ENCODE assay signal across 8 cellular contexts in genomic region chr9:137201205-137201868, GRCh38. TPM values are rescaled to one million over a fixed set of nuclear protein-coding genes. Genes with fewer than 3 reads are reported as not detected.
DNase-seq lines count a peak whose midpoint lies in the region; ATAC-seq, FAIRE-seq and TF ChIP-seq lines count a peak whose summit lies in the region.

No MANE protein-coding gene starts in this region.

- H3K9ac ChIP-seq in ES-I3 (ENCODE audit: low read depth, low read length), result peak overlapping the region; percentile 69

- TF ChIP-seq CTCF in Peyer's patch (IDR thresholded peaks at IDR 0.05) (no peak), psoas muscle (IDR thresholded peaks at IDR 0.05) (no peak)

- H3K4me1 ChIP-seq in ES-I3 (ENCODE audit: insufficient read depth, low read length) (peaks cover 6% of the 10 kb centered on the region), Peyer's patch (peaks cover 4 to 69% (median 29%) of the 10 kb centered on the region in 4 donors), esophagus (ENCODE audit: control insufficient read depth in 2 of 2, insufficient read depth in 2 of 2, low read length in 1 of 2) (peaks cover 28 to 46% of the 10 kb centered on the region in 2 donors), psoas muscle (peaks cover 66% of the 10 kb centered on the region)

- WGBS in esophagus, 2 donors, result 14% methylated on average over 23 of the region's 23 CpGs
- 15 to 16% (median 16%) methylated on average over 23 of the region's 23 CpGs for WGBS in psoas muscle, 3 donors

- no peaks in the 10 kb centered on the region for H3K9me3 ChIP-seq in ES-I3 (ENCODE audit: control insufficient read depth, insufficient read depth, low read length)
- H3K9me3 ChIP-seq in Peyer's patch, result no peaks in the 10 kb centered on the region
- no peaks in the 10 kb centered on the region for H3K9me3 ChIP-seq in esophagus (ENCODE audit: control insufficient read depth in 2 of 2, insufficient read depth in 1 of 2, low read depth in 1 of 2, low read length in 1 of 2)
- no peaks in the 10 kb centered on the region for H3K9me3 ChIP-seq in psoas muscle

- ATAC-seq in psoas muscle, result no peak

- H3K36me3 ChIP-seq in ES-I3 (ENCODE audit: insufficient read depth, low read length), result no peaks in the 10 kb centered on the region
- H3K36me3 ChIP-seq in Peyer's patch, result no peaks in the 10 kb centered on the region
- H3K36me3 ChIP-seq in esophagus (ENCODE audit: control insufficient read depth in 2 of 2, insufficient read depth in 2 of 2, low read length in 1 of 2), result no peaks in the 10 kb centered on the region
- no peaks in the 10 kb centered on the region for H3K36me3 ChIP-seq in psoas muscle (ENCODE audit: insufficient read depth in 1 of 2, low read depth in 1 of 2)

- peak overlapping the region; percentile 61 to 98 (median 88) for H3K27ac ChIP-seq in Peyer's patch
- peak overlapping the region; percentile 83 to 88 for H3K27ac ChIP-seq in esophagus (ENCODE audit: low read depth in 2 of 2, low read length in 1 of 2)
- H3K27ac ChIP-seq in psoas muscle, result peak overlapping the region; percentile 86

- no peak for FAIRE-seq in GM12892 (lab: Jason Lieb, UNC)

- H3K4me3 ChIP-seq in Peyer's patch (peak overlapping the region; percentile 41 to 96 (median 83)), esophagus (ENCODE audit: low read depth in 1 of 2, low read length in 2 of 2) (peak overlapping the region; percentile 75 to 79), psoas muscle (peak overlapping the region; percentile 90)

- H3K27me3 ChIP-seq in Peyer's patch (no peaks in the 10 kb centered on the region), esophagus (ENCODE audit: control insufficient read depth in 1 of 2, insufficient read depth in 2 of 2, low read length in 2 of 2) (no peaks in the 10 kb centered on the region), psoas muscle (ENCODE audit: insufficient read depth in 3 of 3, low read length in 2 of 3) (no peaks in the 10 kb centered on the region)

- intact Hi-C loops in psoas muscle (cut with DNase I), result no loop called here

- no peak for DNase-seq in Peyer's patch
- no peak for DNase-seq in psoas muscle
- DNase-seq in medulla oblongata (ENCODE audit: extremely low spot score), result no peak
- DNase-seq in NCI-H1092 treated with DMSO at 0.1 percent for 48 hours (lab: John Stamatoyannopoulos, UW), result no peak
- DNase-seq in occipital lobe (lab: John Stamatoyannopoulos, UW), result no peak
- no peak for DNase-seq in GM12892 (ENCODE audit: insufficient read length)

- TF ChIP-seq POLR2A in Peyer's patch (IDR thresholded peaks at IDR 0.05) (peak in 1 of 2 donors; percentile 34), GM12892 (IDR thresholded peaks at IDR 0.05; ENCODE audit: low read depth, low read length) (no peak)

RNA-seq across cellular contexts. Expression of gene TPRN, which starts 0.8 kb away (rescaled TPM):
- total RNA-seq in Peyer's patch (100 to 1,000 TPM in 3 of 4 donors, 10 to 100 TPM in 1; 28.1 to 167 (median 130) TPM), psoas muscle (10 to 100 TPM in 2 of 4 donors, 1 to 10 TPM in 2; 8.0 to 11.3 (median 9.8) TPM), occipital lobe (4.7 TPM)
- polyA plus RNA-seq in esophagus (10 to 100 TPM; 12.8 to 19.9 TPM), psoas muscle (10 to 100 TPM in 1 of 3 donors, 1 to 10 TPM in 2; 3.6 to 11.1 (median 6.7) TPM)
- 4.1 TPM for polyA plus RNA-seq in GM12892 (2012; ENCODE audit: missing spikeins)

RNA-seq across cellular contexts. Expression of gene TMEM203, which starts 4.1 kb away (rescaled TPM):
- 10 to 100 TPM; 11.6 to 33.5 (median 27.6) TPM for total RNA-seq in Peyer's patch
- 10 to 100 TPM; 21.6 to 27.5 TPM for polyA plus RNA-seq in esophagus
- 10 to 100 TPM; 31.2 to 40.1 (median 36.0) TPM for total RNA-seq in psoas muscle
- polyA plus RNA-seq in psoas muscle, result 10 to 100 TPM; 30.6 to 71.6 (median 47.7) TPM
- 42.9 TPM for total RNA-seq in occipital lobe
- polyA plus RNA-seq in GM12892 (2012; ENCODE audit: missing spikeins), result 27.7 TPM

RNA-seq across cellular contexts. Expression of gene NDOR1, which starts 4.2 kb away (rescaled TPM):
- total RNA-seq in Peyer's patch, result 10 to 100 TPM; 16.3 to 39.2 (median 25.1) TPM
- 10 to 100 TPM in 1 of 2 donors, 1 to 10 TPM in 1; 5.7 to 12.2 TPM for polyA plus RNA-seq in esophagus
- 1 to 10 TPM; 2.2 to 4.4 (median 3.7) TPM for total RNA-seq in psoas muscle
- polyA plus RNA-seq in psoas muscle, result 1 to 10 TPM; 1.5 to 6.3 (median 6.2) TPM
- total RNA-seq in occipital lobe, result 2.8 TPM
- polyA plus RNA-seq in GM12892 (2012; ENCODE audit: missing spikeins), result 3.8 TPM

RNA-seq across cellular contexts. Expression of gene SSNA1, which starts 12.9 kb away (rescaled TPM):
- total RNA-seq in Peyer's patch, result 10 to 100 TPM; 58.6 to 82.0 (median 71.6) TPM
- 100 to 1,000 TPM; 104 TPM for polyA plus RNA-seq in esophagus
- total RNA-seq in psoas muscle, result 10 to 100 TPM; 51.5 to 65.4 (median 54.4) TPM
- polyA plus RNA-seq in psoas muscle, result 100 to 1,000 TPM; 101 to 176 (median 142) TPM
- total RNA-seq in occipital lobe, result 13.4 TPM
- polyA plus RNA-seq in GM12892 (2012; ENCODE audit: missing spikeins), result 55.4 TPM

RNA-seq across cellular contexts. Expression of gene ANAPC2, which starts 13.0 kb away (rescaled TPM):
- total RNA-seq in Peyer's patch (100 to 1,000 TPM in 2 of 4 donors, 10 to 100 TPM in 2; 37.7 to 118 (median 78.7) TPM), psoas muscle (10 to 100 TPM; 20.5 to 32.1 (median 24.3) TPM), occipital lobe (19.3 TPM)
- polyA plus RNA-seq in esophagus (10 to 100 TPM; 27.7 to 47.3 TPM), psoas muscle (10 to 100 TPM; 13.0 to 22.6 (median 21.6) TPM)
- polyA plus RNA-seq in GM12892 (2012; ENCODE audit: missing spikeins), result 22.5 TPM
